In genomic region chr17:2982854-2983636, GRCh38 we compare ENCODE assay signal across 9 cellular contexts.
A peak's percentile ranks its signal among the peaks of the same experiment; 100 is the strongest.
DNase-seq lines count a peak whose midpoint lies in the region; ATAC-seq and FAIRE-seq lines count a peak whose summit lies in the region.
"Had no signal": no experiment of that assay in that cellular context is flagged by ENCODE, and none has a peak within 500 bp of the region (broad histone marks: within the 10 kb centered on the region; RNA-seq: fewer than 3 reads in every experiment).

No MANE protein-coding gene starts in this region.

- peak; percentile 56 for FAIRE-seq in islet of Langerhans (lab: Jason Lieb, UNC)

- peak overlapping the region; percentile 12 for H3K27ac ChIP-seq in angular gyrus (ENCODE audit: low read depth, low read length)
- H3K27ac ChIP-seq: breast epithelium had no signal

- DNase-seq in HPDE6-E6E7 (ENCODE audit: extremely low spot score) (peak; percentile 60), stromal cell of bone marrow (ENCODE audit: low read depth) (peak; percentile 76), COLO829 (ENCODE audit: low spot score) (no peak)
- no peak for DNase-seq in activated CD4-positive, alpha-beta T cell treated with anti-CD3 and anti-CD28 coated beads for 48 hours
- DNase-seq in stimulated activated CD4-positive, alpha-beta T cell treated with anti-CD3 and anti-CD28 coated beads, Interleukin-4, amount 100 ng/mL, for 1 hour: no peak

- ATAC-seq in GM21381 (IDR thresholded peaks at IDR 0.05; ENCODE audit: unreplicated experiment): no peak

Comparison
In these comparisons a context has a peak if more than half of its experiments do, and no peak if none do; other contexts are left out.
1. DNase-seq: peak in HPDE6-E6E7 (single experiment) and stromal cell of bone marrow (single experiment); none in activated CD4-positive, alpha-beta T cell treated with anti-CD3 and anti-CD28 coated beads for 48 hours (single experiment), stimulated activated CD4-positive, alpha-beta T cell treated with anti-CD3 and anti-CD28 coated beads, Interleukin-4, amount 100 ng/mL, for 1 hour (single experiment) and COLO829 (single experiment).